ENCODE assay signal across 17 cellular contexts in genomic region chr3:83063457-83063856, GRCh38.
DNase-seq lines count a peak whose midpoint lies in the region; ATAC-seq, FAIRE-seq and TF ChIP-seq lines count a peak whose summit lies in the region.
"Had no signal": no experiment of that assay in that cellular context is flagged by ENCODE, and none has a peak within 500 bp of the region (broad histone marks: within the 10 kb centered on the region; RNA-seq: fewer than 3 reads in every experiment).

No MANE protein-coding gene starts in this region.

- H3K27ac Mint-ChIP-seq in astrocyte (ENCODE audit: unreplicated experiment): no peak overlapping the region
- peak overlapping the region; percentile 66 for H3K27ac Mint-ChIP-seq in chondrocyte (ENCODE audit: unreplicated experiment)
- H3K27ac Mint-ChIP-seq in osteocyte (ENCODE audit: unreplicated experiment): peak overlapping the region; percentile 56
- H3K27ac Mint-ChIP-seq in GM23338: no peak overlapping the region
- H3K27ac Mint-ChIP-seq: CD4-positive, alpha-beta memory T cell had no signal

- TF ChIP-seq POLR2A in adrenal gland (IDR thresholded peaks at IDR 0.05): no peak

- H3F3A ChIP-seq in GM23338 (replicated peaks; ENCODE audit: low read depth): no peaks in the 10 kb centered on the region

- intact Hi-C loops in adrenal gland (cut with DNase I): no loop called here

- no peak overlapping the region for H3K9ac ChIP-seq in astrocyte (ENCODE audit: low read length)

- WGBS in adrenal gland, 4 donors: 62 to 69% (median 65%) methylated on average over 2 of the region's 2 CpGs

- no peaks in the 10 kb centered on the region for H3K9me2 ChIP-seq in GM23338 (ENCODE audit: insufficient read depth)

- DNase-seq in astrocyte (ENCODE audit: low read depth) (peak; percentile 44), chondrocyte (ENCODE audit: low spot score) (no peak), osteocyte (ENCODE audit: extremely low spot score, unreplicated experiment) (no peak), NCI-H1092 (lab: John Stamatoyannopoulos, UW) (no peak), GM23338 (ENCODE audit: low spot score) (no peak), NCI-H1105 (lab: John Stamatoyannopoulos, UW) (no peak), adrenal gland (no peak)
- DNase-seq: C1 segment of cervical spinal cord; Calu3; CD4-positive, alpha-beta memory T cell; COR-L47; DMS53; DMS79 treated with DMSO at 0.1 percent for 48 hours; H7; HCEC 1CT had no signal

- TF ChIP-seq CTCF in astrocyte (IDR thresholded peaks at IDR 0.05; ENCODE audit: insufficient read depth, low read depth, low read length) (no peak), chondrocyte (IDR thresholded peaks at IDR 0.05) (no peak), osteocyte (IDR thresholded peaks at IDR 0.05) (no peak), GM23338 (conservative IDR thresholded peaks at IDR 0.05; ENCODE audit: low read depth in 2 of 2) (no peak), adrenal gland (IDR thresholded peaks at IDR 0.05) (no peak)

- H3K27me3 ChIP-seq in astrocyte (ENCODE audit: insufficient read depth, low read length) (no peaks in the 10 kb centered on the region), GM23338 (ENCODE audit: insufficient read depth) (no peaks in the 10 kb centered on the region), adrenal gland (no peaks in the 10 kb centered on the region)

- peaks cover 19% of the 10 kb centered on the region for H3K9me3 Mint-ChIP-seq in astrocyte (ENCODE audit: unreplicated experiment)
- H3K9me3 Mint-ChIP-seq in chondrocyte (ENCODE audit: low read depth): peaks cover 22% of the 10 kb centered on the region
- peaks cover 21% of the 10 kb centered on the region for H3K9me3 Mint-ChIP-seq in osteocyte (ENCODE audit: unreplicated experiment)
- peaks cover 31% of the 10 kb centered on the region for H3K9me3 Mint-ChIP-seq in GM23338

- H3K4me3 Mint-ChIP-seq in astrocyte (ENCODE audit: unreplicated experiment) (no peak overlapping the region), chondrocyte (ENCODE audit: unreplicated experiment) (no peak overlapping the region), osteocyte (ENCODE audit: unreplicated experiment) (no peak overlapping the region), GM23338 (no peak overlapping the region)
- H3K4me3 Mint-ChIP-seq: CD4-positive, alpha-beta memory T cell had no signal

- H3K36me3 Mint-ChIP-seq in astrocyte (ENCODE audit: low read depth, unreplicated experiment) (no peaks in the 10 kb centered on the region), chondrocyte (ENCODE audit: low read depth) (peaks cover 15% of the 10 kb centered on the region), osteocyte (ENCODE audit: unreplicated experiment) (peaks cover 13% of the 10 kb centered on the region), GM23338 (ENCODE audit: low read depth) (peaks cover 29% of the 10 kb centered on the region)
- H3K36me3 Mint-ChIP-seq: CD4-positive, alpha-beta memory T cell had no signal

- H3K4me3 ChIP-seq in astrocyte (ENCODE audit: insufficient read depth, low read depth, low read length): no peak overlapping the region
- H3K4me3 ChIP-seq in GM23338: no peak overlapping the region
- no peak overlapping the region for H3K4me3 ChIP-seq in adrenal gland

- H2AFZ ChIP-seq in astrocyte (ENCODE audit: low read depth, low read length): no peak overlapping the region
- no peak overlapping the region for H2AFZ ChIP-seq in GM23338

- H3K36me3 ChIP-seq in astrocyte (ENCODE audit: insufficient read depth, low read length) (no peaks in the 10 kb centered on the region), GM23338 (ENCODE audit: insufficient read depth) (no peaks in the 10 kb centered on the region), adrenal gland (replicated peaks in 1 of 2) (no peaks in the 10 kb centered on the region)

- FAIRE-seq in astrocyte (lab: Jason Lieb, UNC): no peak
- FAIRE-seq: GM12892, H1 had no signal

- no peaks in the 10 kb centered on the region for H3K27me3 Mint-ChIP-seq in astrocyte (ENCODE audit: low read depth, unreplicated experiment)
- H3K27me3 Mint-ChIP-seq in chondrocyte (ENCODE audit: low read depth): no peaks in the 10 kb centered on the region
- no peaks in the 10 kb centered on the region for H3K27me3 Mint-ChIP-seq in osteocyte (ENCODE audit: unreplicated experiment)
- peaks cover 3% of the 10 kb centered on the region for H3K27me3 Mint-ChIP-seq in GM23338 (ENCODE audit: insufficient read depth, low read depth, poor library complexity)
- H3K27me3 Mint-ChIP-seq: CD4-positive, alpha-beta memory T cell had no signal

- H3K79me2 ChIP-seq in astrocyte (ENCODE audit: insufficient read depth, low read length): no peaks in the 10 kb centered on the region
- no peaks in the 10 kb centered on the region for H3K79me2 ChIP-seq in GM23338 (replicated peaks; ENCODE audit: insufficient read depth)

- peaks cover 2% of the 10 kb centered on the region for H3K4me1 Mint-ChIP-seq in astrocyte (ENCODE audit: low read depth, unreplicated experiment)
- peaks cover 58% of the 10 kb centered on the region for H3K4me1 Mint-ChIP-seq in chondrocyte (ENCODE audit: low read depth)
- H3K4me1 Mint-ChIP-seq in osteocyte (ENCODE audit: unreplicated experiment): peaks cover 49% of the 10 kb centered on the region
- H3K4me1 Mint-ChIP-seq in GM23338: peaks cover 4% of the 10 kb centered on the region; the same call in 1 of the 3 replicates
- H3K4me1 Mint-ChIP-seq: CD4-positive, alpha-beta memory T cell had no signal

- H4K20me1 ChIP-seq in astrocyte (ENCODE audit: insufficient read depth, low read length): no peaks in the 10 kb centered on the region
- H4K20me1 ChIP-seq in GM23338 (replicated peaks; ENCODE audit: insufficient read depth): no peaks in the 10 kb centered on the region

- H3K9me3 ChIP-seq in astrocyte (ENCODE audit: insufficient read depth, low read depth, low read length): no peaks in the 10 kb centered on the region
- no peaks in the 10 kb centered on the region for H3K9me3 ChIP-seq in adrenal gland (replicated peaks in 1 of 3)

- ATAC-seq in GM23338: no peak

- H3K27ac ChIP-seq in astrocyte (ENCODE audit: low read depth, low read length) (no peak overlapping the region), GM23338 (ENCODE audit: low read depth) (no peak overlapping the region), adrenal gland (no peak overlapping the region)

- no peak overlapping the region for H3K4me2 ChIP-seq in astrocyte (ENCODE audit: low read length)
- no peak overlapping the region for H3K4me2 ChIP-seq in GM23338

- H3K4me1 ChIP-seq in astrocyte (ENCODE audit: insufficient read depth, low read length) (peaks cover 3% of the 10 kb centered on the region), GM23338 (ENCODE audit: insufficient read depth) (0 out of 2 replicates have a peak, but pooled peaks cover 5% of the 10 kb centered on the region), adrenal gland (replicated peaks in 1 of 2) (no peaks in the 10 kb centered on the region)

Comparison
In these comparisons a context has a peak if more than half of its experiments do, and no peak if none do; other contexts are left out.
1. H3K27ac Mint-ChIP-seq: peak in chondrocyte (single experiment) and osteocyte (single experiment); none in astrocyte (single experiment) and GM23338 (single experiment).